23 cellular contexts compared by ENCODE assay signal in the genomic region with DNA sequence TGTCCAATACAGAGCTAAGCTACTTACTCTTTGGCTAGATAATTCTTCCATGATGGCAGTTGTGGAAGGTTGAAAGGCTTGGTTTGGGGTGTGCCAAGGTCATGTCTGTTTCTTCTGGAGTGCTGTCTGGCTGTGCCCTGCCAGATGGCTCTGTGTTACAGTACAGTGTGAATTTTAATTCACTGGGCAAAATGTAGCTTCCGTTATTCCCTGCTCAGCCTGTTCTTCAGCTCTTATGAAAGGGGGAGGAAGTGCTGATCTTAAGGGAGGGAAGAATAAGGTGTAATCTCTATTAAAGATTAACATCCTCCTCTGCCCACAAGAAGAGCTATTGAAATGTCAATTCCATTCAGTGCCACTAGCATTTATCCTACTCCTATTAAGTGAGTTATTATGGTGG. TPM values are rescaled to one million over a fixed set of nuclear protein-coding genes. Genes with fewer than 3 reads are reported as not detected.
A peak's percentile ranks its signal among the peaks of the same experiment; 100 is the strongest.
DNase-seq lines count a peak whose midpoint lies in the region; ATAC-seq and TF ChIP-seq lines count a peak whose summit lies in the region.
"Had no signal": no experiment of that assay in that cellular context is flagged by ENCODE, and none has a peak within 500 bp of the region (broad histone marks: within the 10 kb centered on the region; RNA-seq: fewer than 3 reads in every experiment).

No MANE protein-coding gene starts in this region.

- no peak overlapping the region for H2AFZ ChIP-seq in osteoblast (ENCODE audit: low read length)

- no peaks in the 10 kb centered on the region for H3K4me1 Mint-ChIP-seq in activated T-cell treated with anti-CD3 and anti-CD28 coated beads, Interleukin-2, amount 50 U/mL, for 72 hours (ENCODE audit: low read depth)
- H3K4me1 Mint-ChIP-seq in osteocyte (ENCODE audit: unreplicated experiment), result no peaks in the 10 kb centered on the region

- TF ChIP-seq CTCF in osteoblast (IDR thresholded peaks at IDR 0.05; ENCODE audit: extremely low read depth, low read depth, low read length), result no peak
- no peak for TF ChIP-seq CTCF in osteocyte (IDR thresholded peaks at IDR 0.05)

- DNase-seq in activated T-cell treated with anti-CD3 and anti-CD28 coated beads, Interleukin-2, amount 50 U/mL, for 72 hours, result no peak
- DNase-seq in activated T-cell treated with anti-CD3 and anti-CD28 coated beads for 4 hours (no peak), NCI-H1694 treated with DMSO at 0.1 percent for 48 hours (lab: John Stamatoyannopoulos, UW) (peak; percentile 67), cerebellum (ENCODE audit: low spot score) (peak; percentile 73), osteoblast (ENCODE audit: insufficient read length, low spot score, missing footprints) (peak; percentile 31), osteocyte (ENCODE audit: extremely low spot score, unreplicated experiment) (no peak), T1000 (lab: John Stamatoyannopoulos, UW) (no peak)
- DNase-seq: activated CD4-positive, alpha-beta T cell treated with anti-CD3 and anti-CD28 coated beads, Interleukin-2, amount 10 ng/mL, durations not matched to agents 24 days and 14 days; activated CD8-positive, alpha-beta memory T cell treated with anti-CD3 and anti-CD28 coated beads, Interleukin-2, amount 50 U/mL, for 4 hours; DMS153; hippocampal formation; NCI-H1105 treated with DMSO at 0.1 percent for 48 hours; NCI-H2107; NCI-H82; psoas muscle; stimulated activated CD4-positive, alpha-beta T cell treated with anti-CD3 and anti-CD28 coated beads, Interleukin-4, amount 100 ng/mL, for 24 hours had no signal

- no peak overlapping the region for H3K27ac ChIP-seq in osteoblast (ENCODE audit: low read depth, low read length)
- H3K27ac ChIP-seq: C4-2B, psoas muscle had no signal

- H3K9me3 Mint-ChIP-seq in activated T-cell treated with anti-CD3 and anti-CD28 coated beads, Interleukin-2, amount 50 U/mL, for 72 hours, result no peaks in the 10 kb centered on the region
- no peaks in the 10 kb centered on the region for H3K9me3 Mint-ChIP-seq in osteocyte (ENCODE audit: unreplicated experiment)
- H3K9me3 Mint-ChIP-seq: activated CD4-positive, alpha-beta T cell treated with anti-CD3 and anti-CD28 coated beads, Interleukin-2, amount 10 ng/mL, durations not matched to agents 24 days and 14 days; activated naive CD4-positive, alpha-beta T cell treated with anti-CD3 and anti-CD28 coated beads, Interleukin-2, amount 50 U/mL, for 72 hours; natural killer cell treated with Interleukin-12 subunit alpha and Interleukin-12 subunit beta and Interleukin-15 and Interleukin-18, amount 100 ng/mL, for 72 hours had no signal

- H3K27me3 Mint-ChIP-seq in activated T-cell treated with anti-CD3 and anti-CD28 coated beads, Interleukin-2, amount 50 U/mL, for 72 hours (ENCODE audit: low read depth), result no peaks in the 10 kb centered on the region
- no peaks in the 10 kb centered on the region for H3K27me3 Mint-ChIP-seq in osteocyte (ENCODE audit: unreplicated experiment)
- H3K27me3 Mint-ChIP-seq: activated CD4-positive, alpha-beta T cell treated with anti-CD3 and anti-CD28 coated beads, Interleukin-2, amount 10 ng/mL, durations not matched to agents 24 days and 14 days; natural killer cell treated with Interleukin-12 subunit alpha and Interleukin-12 subunit beta and Interleukin-15 and Interleukin-18, amount 100 ng/mL, for 72 hours had no signal

- H3K4me1 ChIP-seq in osteoblast (ENCODE audit: insufficient read depth, low read length), result peaks cover 18% of the 10 kb centered on the region
- H3K4me1 ChIP-seq: psoas muscle had no signal

- peaks cover 24% of the 10 kb centered on the region for H4K20me1 ChIP-seq in osteoblast (ENCODE audit: insufficient read depth, low read length)

- H3K36me3 Mint-ChIP-seq in activated T-cell treated with anti-CD3 and anti-CD28 coated beads, Interleukin-2, amount 50 U/mL, for 72 hours (ENCODE audit: insufficient read depth in 2 of 2), result peaks cover 12 to 23% of the 10 kb centered on the region in 2 donors
- peaks cover 47% of the 10 kb centered on the region for H3K36me3 Mint-ChIP-seq in osteocyte (ENCODE audit: unreplicated experiment)

- no peak overlapping the region for H3K4me3 ChIP-seq in osteoblast (ENCODE audit: insufficient read depth, low read length)
- H3K4me3 ChIP-seq: psoas muscle, smooth muscle cell had no signal

- H3K9me3 ChIP-seq in osteoblast (ENCODE audit: low read depth, low read length), result no peaks in the 10 kb centered on the region
- H3K9me3 ChIP-seq: psoas muscle had no signal

- H3K27ac Mint-ChIP-seq in activated T-cell treated with anti-CD3 and anti-CD28 coated beads, Interleukin-2, amount 50 U/mL, for 72 hours, result peak overlapping the region; percentile 43
- H3K27ac Mint-ChIP-seq in osteocyte (ENCODE audit: unreplicated experiment), result no peak overlapping the region
- H3K27ac Mint-ChIP-seq: activated CD4-positive, alpha-beta T cell treated with anti-CD3 and anti-CD28 coated beads, Interleukin-2, amount 10 ng/mL, durations not matched to agents 24 days and 14 days; natural killer cell treated with Interleukin-12 subunit alpha and Interleukin-12 subunit beta and Interleukin-15 and Interleukin-18, amount 100 ng/mL, for 72 hours had no signal

- H3K79me2 ChIP-seq in osteoblast (ENCODE audit: insufficient read depth, low read length), result peaks cover 31% of the 10 kb centered on the region

- H3K36me3 ChIP-seq in osteoblast (ENCODE audit: insufficient read depth, low read length), result peaks cover 68% of the 10 kb centered on the region

- no peak for ATAC-seq in activated T-cell treated with anti-CD3 and anti-CD28 coated beads, Interleukin-2, amount 50 U/mL, for 72 hours (replicated peaks in 1 of 2)
- no peak for ATAC-seq in GM21737 (IDR thresholded peaks at IDR 0.05; ENCODE audit: unreplicated experiment)
- ATAC-seq: activated naive CD4-positive, alpha-beta T cell treated with anti-CD3 and anti-CD28 coated beads, Interleukin-2, amount 50 U/mL, for 72 hours; HepG2; natural killer cell treated with Interleukin-12 subunit alpha and Interleukin-12 subunit beta and Interleukin-15 and Interleukin-18, amount 100 ng/mL, for 72 hours; Panc1; psoas muscle had no signal

- no peak overlapping the region for H3K4me2 ChIP-seq in osteoblast (ENCODE audit: insufficient read depth, low read length)
- H3K4me2 ChIP-seq: smooth muscle cell had no signal

- H3K4me3 Mint-ChIP-seq in activated T-cell treated with anti-CD3 and anti-CD28 coated beads, Interleukin-2, amount 50 U/mL, for 72 hours, result no peak overlapping the region
- no peak overlapping the region for H3K4me3 Mint-ChIP-seq in osteocyte (ENCODE audit: unreplicated experiment)
- H3K4me3 Mint-ChIP-seq: activated CD4-positive, alpha-beta T cell treated with anti-CD3 and anti-CD28 coated beads, Interleukin-2, amount 10 ng/mL, durations not matched to agents 24 days and 14 days; natural killer cell treated with Interleukin-12 subunit alpha and Interleukin-12 subunit beta and Interleukin-15 and Interleukin-18, amount 100 ng/mL, for 72 hours had no signal

- H3K27me3 ChIP-seq in osteoblast (ENCODE audit: insufficient read depth, low read length), result no peaks in the 10 kb centered on the region

RNA-seq across cellular contexts. Expression of gene SND1, which starts 52.2 kb away (rescaled TPM):
- total RNA-seq in activated T-cell treated with anti-CD3 and anti-CD28 coated beads, Interleukin-2, amount 50 U/mL, for 72 hours, result 100 to 1,000 TPM; 237 to 285 TPM
- total RNA-seq in cerebellum, result 62.8 TPM
- total RNA-seq in osteoblast, result 245 and 257 TPM in 2 replicates
- 227 and 229 TPM in 2 replicates for total RNA-seq in osteocyte

Comparison
In these comparisons a context has a peak if more than half of its experiments do, and no peak if none do; other contexts are left out.
1. DNase-seq: peak in NCI-H1694 treated with DMSO at 0.1 percent for 48 hours (single experiment), cerebellum (single experiment) and osteoblast (single experiment); none in activated T-cell treated with anti-CD3 and anti-CD28 coated beads, Interleukin-2, amount 50 U/mL, for 72 hours (0 of 2), activated T-cell treated with anti-CD3 and anti-CD28 coated beads for 4 hours (single experiment), osteocyte (single experiment) and T1000 (single experiment).